ENCODE assay signal across 31 cellular contexts in the genomic region with DNA sequence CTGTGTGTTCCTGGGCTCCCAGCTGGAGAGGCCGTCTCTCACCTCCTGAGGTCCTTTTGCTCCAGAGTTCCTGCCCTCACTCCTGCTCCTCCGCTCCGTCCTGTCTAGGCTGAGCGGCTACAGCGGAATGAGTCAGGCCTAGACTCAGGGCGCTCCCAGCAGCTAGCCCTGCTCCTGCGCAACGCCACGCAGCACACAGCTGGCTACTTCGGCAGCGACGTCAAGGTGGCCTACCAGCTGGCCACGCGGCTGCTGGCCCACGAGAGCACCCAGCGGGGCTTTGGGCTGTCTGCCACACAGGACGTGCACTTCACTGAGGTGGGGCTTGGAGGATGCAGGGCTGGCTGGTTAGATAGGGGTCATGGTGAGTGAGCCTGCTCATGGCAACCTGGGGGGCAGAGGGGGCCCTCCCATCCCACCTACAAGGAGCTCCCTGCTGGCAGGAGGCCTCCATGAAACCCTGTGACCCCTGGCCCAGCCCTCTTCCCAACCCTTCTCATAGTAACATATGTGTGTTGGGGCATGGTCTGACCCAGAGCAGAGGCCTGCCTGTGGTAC. TPM values are rescaled to one million over a fixed set of nuclear protein-coding genes. Genes with fewer than 3 reads are reported as not detected.
DNase-seq lines count a peak whose midpoint lies in the region; ATAC-seq and TF ChIP-seq lines count a peak whose summit lies in the region.
"Had no signal": no experiment of that assay in that cellular context is flagged by ENCODE, and none has a peak within 500 bp of the region (broad histone marks: within the 10 kb centered on the region; RNA-seq: fewer than 3 reads in every experiment).

No MANE protein-coding gene starts in this region.

- H2AFZ ChIP-seq in osteoblast (ENCODE audit: low read length), result no peak overlapping the region
- H2AFZ ChIP-seq: hepatocyte had no signal

- no peak overlapping the region for H3K4me3 Mint-ChIP-seq in endodermal cell
- H3K4me3 Mint-ChIP-seq in effector memory CD8-positive, alpha-beta T cell, result no peak overlapping the region
- H3K4me3 Mint-ChIP-seq: activated naive CD4-positive, alpha-beta T cell treated with anti-CD3 and anti-CD28 coated beads for 36 hours; activated T-cell treated with anti-CD3 and anti-CD28 coated beads, Interleukin-2, amount 50 U/mL, for 72 hours; immature natural killer cell; natural killer cell treated with Interleukin-12 subunit alpha and Interleukin-12 subunit beta and Interleukin-15 and Interleukin-18, amount 100 ng/mL, for 72 hours; stimulated activated naive CD8-positive, alpha-beta T cell treated with anti-CD3 and anti-CD28 coated beads, Interleukin-15, Interleukin-2, amounts not matched to agents 100 ng/mL and 50 ng/mL, for 24 hours had no signal

- H3K27ac Mint-ChIP-seq in endodermal cell, result peak overlapping the region; percentile 68
- no peak overlapping the region for H3K27ac Mint-ChIP-seq in effector memory CD8-positive, alpha-beta T cell
- H3K27ac Mint-ChIP-seq: activated naive CD4-positive, alpha-beta T cell treated with anti-CD3 and anti-CD28 coated beads for 36 hours; activated T-cell treated with anti-CD3 and anti-CD28 coated beads, Interleukin-2, amount 50 U/mL, for 72 hours; immature natural killer cell; natural killer cell treated with Interleukin-12 subunit alpha and Interleukin-12 subunit beta and Interleukin-15 and Interleukin-18, amount 100 ng/mL, for 72 hours; stimulated activated naive CD8-positive, alpha-beta T cell treated with anti-CD3 and anti-CD28 coated beads, Interleukin-15, Interleukin-2, amounts not matched to agents 100 ng/mL and 50 ng/mL, for 24 hours had no signal

- H3K79me2 ChIP-seq in osteoblast (ENCODE audit: insufficient read depth, low read length), result no peaks in the 10 kb centered on the region
- H3K79me2 ChIP-seq: hepatocyte had no signal

- H3K36me3 ChIP-seq in heart right ventricle (no peaks in the 10 kb centered on the region), endodermal cell (ENCODE audit: control insufficient read depth, insufficient read depth, low read length) (peaks cover 7% of the 10 kb centered on the region), osteoblast (ENCODE audit: insufficient read depth, low read length) (no peaks in the 10 kb centered on the region)
- H3K36me3 ChIP-seq: left ventricle myocardium inferior, right lobe of liver had no signal

- ATAC-seq in Right ventricle myocardium superior (ENCODE audit: poor library complexity), result no peak
- ATAC-seq in heart right ventricle, result no peak
- no peak for ATAC-seq in HG03045 (IDR thresholded peaks at IDR 0.05; ENCODE audit: unreplicated experiment)
- no peak for ATAC-seq in GM19455 (IDR thresholded peaks at IDR 0.05; ENCODE audit: unreplicated experiment)
- ATAC-seq in GM18873 (IDR thresholded peaks at IDR 0.05; ENCODE audit: low FRiP score, unreplicated experiment), result no peak
- ATAC-seq in effector memory CD8-positive, alpha-beta T cell (replicated peaks), result no peak
- ATAC-seq: activated T-cell treated with anti-CD3 and anti-CD28 coated beads, Interleukin-2, amount 50 U/mL, for 72 hours; natural killer cell treated with Interleukin-12 subunit alpha and Interleukin-12 subunit beta and Interleukin-15 and Interleukin-18, amount 100 ng/mL, for 72 hours; right lobe of liver had no signal

- peak; percentile 22 for DNase-seq in Right ventricle myocardium superior
- no peak for DNase-seq in heart right ventricle
- no peak for DNase-seq in endodermal cell
- peak; percentile 80 for DNase-seq in osteoblast (ENCODE audit: insufficient read length, low spot score, missing footprints)
- DNase-seq in effector memory CD8-positive, alpha-beta T cell, result no peak
- DNase-seq: activated CD4-positive, alpha-beta T cell treated with anti-CD3 and anti-CD28 coated beads for 4 hours; activated naive CD4-positive, alpha-beta T cell treated with anti-CD3 and anti-CD28 coated beads for 36 hours; activated T-cell treated with anti-CD3 and anti-CD28 coated beads, Interleukin-2, amount 50 U/mL, for 72 hours; AML-193; COR-L47; erythroblast; foreskin melanocyte; immature natural killer cell; Karpas-422; left ventricle myocardium inferior; MV-4-11; NCI-H1694; NCI-H2171; NCI-H526; stimulated activated CD4-positive, alpha-beta T cell treated with anti-CD3 and anti-CD28 coated beads, Interleukin-15, amount 100 ng/mL, for 24 hours; T-helper 2 cell had no signal

- TF ChIP-seq CTCF in heart right ventricle (IDR thresholded peaks at IDR 0.05) (no peak), endodermal cell (conservative IDR thresholded peaks at IDR 0.05) (no peak), osteoblast (IDR thresholded peaks at IDR 0.05; ENCODE audit: extremely low read depth, low read depth, low read length) (no peak)

- intact Hi-C loops in Right ventricle myocardium superior (cut with DNase I) (no loop called here), heart right ventricle (cut with DNase I) (loop anchor here in 1 of 10 donors (10.0 kb wide), 1 partner anchor 267 kb away; the partner anchor contains the start of gene GPR61)

- H3K9ac ChIP-seq in endodermal cell (ENCODE audit: extremely low read depth, low read length, poor library complexity, severe bottlenecking), result no peak overlapping the region

- H3K4me1 ChIP-seq in heart right ventricle (peaks cover 0 to 11% (median 0%) of the 10 kb centered on the region in 9 donors), endodermal cell (ENCODE audit: control insufficient read depth, insufficient read depth, low read length) (no peaks in the 10 kb centered on the region), osteoblast (ENCODE audit: insufficient read depth, low read length) (peaks cover 6% of the 10 kb centered on the region)
- H3K4me1 ChIP-seq: right lobe of liver had no signal

- H4K20me1 ChIP-seq in osteoblast (ENCODE audit: insufficient read depth, low read length), result no peaks in the 10 kb centered on the region

- H3K27ac ChIP-seq in heart right ventricle (no peak overlapping the region), endodermal cell (ENCODE audit: low read depth, low read length) (no peak overlapping the region), osteoblast (ENCODE audit: low read depth, low read length) (no peak overlapping the region)
- H3K27ac ChIP-seq: hepatocyte, left ventricle myocardium inferior, right lobe of liver had no signal

- no peaks in the 10 kb centered on the region for H3K27me3 Mint-ChIP-seq in endodermal cell (ENCODE audit: insufficient read depth)
- H3K27me3 Mint-ChIP-seq in effector memory CD8-positive, alpha-beta T cell, result no peaks in the 10 kb centered on the region
- H3K27me3 Mint-ChIP-seq: natural killer cell treated with Interleukin-12 subunit alpha and Interleukin-12 subunit beta and Interleukin-15 and Interleukin-18, amount 100 ng/mL, for 72 hours; stimulated activated naive CD8-positive, alpha-beta T cell treated with anti-CD3 and anti-CD28 coated beads, Interleukin-15, Interleukin-2, amounts not matched to agents 100 ng/mL and 50 ng/mL, for 24 hours had no signal

- H3K9me3 ChIP-seq in heart right ventricle (no peaks in the 10 kb centered on the region), endodermal cell (ENCODE audit: control insufficient read depth, low read length) (no peaks in the 10 kb centered on the region), osteoblast (ENCODE audit: low read depth, low read length) (no peaks in the 10 kb centered on the region)
- H3K9me3 ChIP-seq: left ventricle myocardium inferior, right lobe of liver, tibial nerve had no signal

- peaks cover 1% of the 10 kb centered on the region for H3K9me3 Mint-ChIP-seq in endodermal cell
- no peaks in the 10 kb centered on the region for H3K9me3 Mint-ChIP-seq in effector memory CD8-positive, alpha-beta T cell
- H3K9me3 Mint-ChIP-seq: activated naive CD4-positive, alpha-beta T cell treated with anti-CD3 and anti-CD28 coated beads for 36 hours; activated T-cell treated with anti-CD3 and anti-CD28 coated beads, Interleukin-2, amount 50 U/mL, for 72 hours; immature natural killer cell; natural killer cell treated with Interleukin-12 subunit alpha and Interleukin-12 subunit beta and Interleukin-15 and Interleukin-18, amount 100 ng/mL, for 72 hours; stimulated activated naive CD8-positive, alpha-beta T cell treated with anti-CD3 and anti-CD28 coated beads, Interleukin-15, Interleukin-2, amounts not matched to agents 100 ng/mL and 50 ng/mL, for 24 hours had no signal

- H3K4me1 Mint-ChIP-seq in endodermal cell, result no peaks in the 10 kb centered on the region
- H3K4me1 Mint-ChIP-seq in effector memory CD8-positive, alpha-beta T cell (ENCODE audit: low read depth in 2 of 2), result peaks cover 0 to 6% of the 10 kb centered on the region in 2 donors
- H3K4me1 Mint-ChIP-seq: immature natural killer cell had no signal

- WGBS in heart right ventricle, 2 donors, result 88 to 94% methylated on average over 17 of the region's 17 CpGs
- 97% methylated on average over 10 to 17 of the region's 17 CpGs for WGBS in endodermal cell (ENCODE audit: insufficient coverage in 1 of 2, insufficient read length in 1 of 2), 2 experiments

- no peaks in the 10 kb centered on the region for H3K27me3 ChIP-seq in heart right ventricle
- no peaks in the 10 kb centered on the region for H3K27me3 ChIP-seq in endodermal cell (ENCODE audit: control insufficient read depth, insufficient read depth, low read length, poor library complexity, severe bottlenecking)
- H3K27me3 ChIP-seq in osteoblast (ENCODE audit: insufficient read depth, low read length), result no peaks in the 10 kb centered on the region
- H3K27me3 ChIP-seq: hepatocyte, right lobe of liver, tibial nerve had no signal

- H3K4me2 ChIP-seq in osteoblast (ENCODE audit: insufficient read depth, low read length), result no peak overlapping the region
- H3K4me2 ChIP-seq: hepatocyte had no signal

- peaks cover 22% of the 10 kb centered on the region for H3K36me3 Mint-ChIP-seq in endodermal cell (ENCODE audit: low read depth)
- H3K36me3 Mint-ChIP-seq in effector memory CD8-positive, alpha-beta T cell (ENCODE audit: insufficient read depth), result peaks cover 8% of the 10 kb centered on the region
- H3K36me3 Mint-ChIP-seq: immature natural killer cell; natural killer cell treated with Interleukin-12 subunit alpha and Interleukin-12 subunit beta and Interleukin-15 and Interleukin-18, amount 100 ng/mL, for 72 hours had no signal

- H3K4me3 ChIP-seq in heart right ventricle, result no peak overlapping the region
- H3K4me3 ChIP-seq in endodermal cell (ENCODE audit: low read length), result no peak overlapping the region
- no peak overlapping the region for H3K4me3 ChIP-seq in osteoblast (ENCODE audit: insufficient read depth, low read length)
- H3K4me3 ChIP-seq: hepatocyte, left ventricle myocardium inferior, right lobe of liver, tibial nerve had no signal

RNA-seq across cellular contexts. Expression of gene PSRC1, which starts 15.1 kb away (rescaled TPM):
- total RNA-seq in Right ventricle myocardium superior, result 0.73 TPM
- 1 to 10 TPM in 2 of 10 donors, under 1 TPM in 8; 0.34 to 2.4 (median 0.59) TPM for total RNA-seq in heart right ventricle
- 1 to 10 TPM; 2.3 to 2.9 TPM for polyA plus RNA-seq in heart right ventricle
- total RNA-seq in endodermal cell, result 10 to 100 TPM; 38.5 to 72.7 TPM
- polyA plus RNA-seq in endodermal cell (2013, experiment 1 of 2), result 91.5 TPM
- 92.2 TPM for polyA plus RNA-seq in endodermal cell (2013, experiment 2 of 2)
- 5.4 and 5.9 TPM in 2 replicates for total RNA-seq in osteoblast

RNA-seq across cellular contexts. Expression of gene CELSR2, which starts 18.5 kb away (rescaled TPM):
- 6.3 TPM for total RNA-seq in Right ventricle myocardium superior
- 10 to 100 TPM in 1 of 10 donors, 1 to 10 TPM in 9; 4.9 to 10.6 (median 6.3) TPM for total RNA-seq in heart right ventricle
- 1 to 10 TPM in 1 of 2 donors, under 1 TPM in 1; 0.93 to 1.8 TPM for polyA plus RNA-seq in heart right ventricle
- 10 to 100 TPM; 16.1 to 20.2 TPM for total RNA-seq in endodermal cell
- 72.5 TPM for polyA plus RNA-seq in endodermal cell (2013, experiment 1 of 2)
- 63.1 TPM for polyA plus RNA-seq in endodermal cell (2013, experiment 2 of 2)
- 1.4 and 1.5 TPM in 2 replicates for total RNA-seq in osteoblast

RNA-seq across cellular contexts. Expression of gene MYBPHL, which starts 39.0 kb away (rescaled TPM):
- 0.73 TPM for total RNA-seq in Right ventricle myocardium superior
- total RNA-seq in heart right ventricle, result 1 to 10 TPM in 2 of 10 donors, under 1 TPM in 8; 0.23 to 2.7 (median 0.53) TPM
- polyA plus RNA-seq in heart right ventricle, result under 1 TPM in 1 of 2 donors, not detected in 1; 0.30 TPM
- total RNA-seq in endodermal cell, result not detected
- not detected for polyA plus RNA-seq in endodermal cell (2013, experiment 1 of 2)
- not detected for polyA plus RNA-seq in endodermal cell (2013, experiment 2 of 2)
- total RNA-seq in osteoblast, result not detected in 2 replicates
- total RNA-seq: activated naive CD4-positive, alpha-beta T cell treated with anti-CD3 and anti-CD28 coated beads for 36 hours; activated T-cell treated with anti-CD3 and anti-CD28 coated beads, Interleukin-2, amount 50 U/mL, for 72 hours; H7; mononuclear cell; natural killer cell treated with Interleukin-12 subunit alpha and Interleukin-12 subunit beta and Interleukin-15 and Interleukin-18, amount 100 ng/mL, for 72 hours; right lobe of liver; tibial nerve had no signal
- polyA plus RNA-seq: immature natural killer cell had no signal

RNA-seq across cellular contexts. Expression of gene SARS1, which starts 54.1 kb away (rescaled TPM):
- total RNA-seq in Right ventricle myocardium superior, result 92.8 TPM
- 100 to 1,000 TPM in 4 of 10 donors, 10 to 100 TPM in 6; 86.3 to 123 (median 99.2) TPM for total RNA-seq in heart right ventricle
- polyA plus RNA-seq in heart right ventricle, result 100 to 1,000 TPM in 1 of 2 donors, 10 to 100 TPM in 1; 38.3 to 153 TPM
- total RNA-seq in endodermal cell, result 100 to 1,000 TPM; 100 to 101 TPM
- polyA plus RNA-seq in endodermal cell (2013, experiment 1 of 2), result 159 TPM
- 128 TPM for polyA plus RNA-seq in endodermal cell (2013, experiment 2 of 2)
- 361 and 392 TPM in 2 replicates for total RNA-seq in osteoblast

Comparison
In these comparisons a context has a peak if more than half of its experiments do, and no peak if none do; other contexts are left out.
1. DNase-seq: peak in Right ventricle myocardium superior (single experiment) and osteoblast (single experiment); none in heart right ventricle (0 of 2), endodermal cell (single experiment) and effector memory CD8-positive, alpha-beta T cell (0 of 3).